Comparison of ENCODE assay signal across 1 cellular context in the genomic region with DNA sequence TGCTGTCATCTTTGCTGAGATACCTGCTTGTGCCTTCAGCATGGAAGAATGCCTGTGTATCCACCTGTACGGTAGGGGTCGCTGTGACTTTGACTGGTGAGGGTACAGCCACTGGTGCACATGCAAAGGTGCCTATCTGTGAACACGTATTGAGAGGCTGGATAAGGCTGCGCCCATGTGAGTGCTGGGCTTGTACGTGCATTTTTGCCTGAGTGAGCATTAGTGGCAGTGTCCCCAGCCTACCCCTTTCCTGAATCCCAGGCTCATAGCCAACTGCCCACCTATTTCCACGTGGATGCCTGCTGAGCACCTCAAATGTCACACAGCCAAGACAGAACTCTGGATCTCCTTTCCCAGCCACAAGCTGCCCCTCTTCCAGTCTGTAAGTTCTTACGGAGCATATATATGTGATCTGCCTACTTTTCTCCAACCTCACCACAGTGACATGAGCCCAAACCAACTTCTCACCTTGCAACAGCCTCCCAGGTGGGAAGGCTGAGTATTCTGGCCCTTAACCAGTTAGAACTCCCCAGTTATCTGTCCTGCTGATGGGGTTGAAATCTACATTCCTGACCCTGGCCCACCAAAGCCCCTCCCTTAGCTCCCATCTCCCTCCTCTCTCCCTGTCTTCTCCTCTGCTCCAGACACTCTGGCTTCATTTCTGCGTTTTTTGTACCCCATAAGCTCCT.
A peak's percentile ranks its signal among the peaks of the same experiment; 100 is the strongest.
TF ChIP-seq lines count a peak whose summit lies in the region.

No MANE protein-coding gene starts in this region.

TF ChIP-seq in HepG2, 621 proteins besides CTCF, POLR2A, EP300 and RAD21 (continued from another document and continues in another):
- TF ChIP-seq, protein P1, sequence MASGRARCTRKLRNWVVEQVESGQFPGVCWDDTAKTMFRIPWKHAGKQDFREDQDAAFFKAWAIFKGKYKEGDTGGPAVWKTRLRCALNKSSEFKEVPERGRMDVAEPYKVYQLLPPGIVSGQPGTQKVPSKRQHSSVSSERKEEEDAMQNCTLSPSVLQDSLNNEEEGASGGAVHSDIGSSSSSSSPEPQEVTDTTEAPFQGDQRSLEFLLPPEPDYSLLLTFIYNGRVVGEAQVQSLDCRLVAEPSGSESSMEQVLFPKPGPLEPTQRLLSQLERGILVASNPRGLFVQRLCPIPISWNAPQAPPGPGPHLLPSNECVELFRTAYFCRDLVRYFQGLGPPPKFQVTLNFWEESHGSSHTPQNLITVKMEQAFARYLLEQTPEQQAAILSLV (CRISPR knock-in tag; IDR thresholded peaks at IDR 0.05; ENCODE audit: borderline replicate concordance), result peak; percentile 65; the same call in 1 of the 2 replicates
- TF ChIP-seq, protein P2, sequence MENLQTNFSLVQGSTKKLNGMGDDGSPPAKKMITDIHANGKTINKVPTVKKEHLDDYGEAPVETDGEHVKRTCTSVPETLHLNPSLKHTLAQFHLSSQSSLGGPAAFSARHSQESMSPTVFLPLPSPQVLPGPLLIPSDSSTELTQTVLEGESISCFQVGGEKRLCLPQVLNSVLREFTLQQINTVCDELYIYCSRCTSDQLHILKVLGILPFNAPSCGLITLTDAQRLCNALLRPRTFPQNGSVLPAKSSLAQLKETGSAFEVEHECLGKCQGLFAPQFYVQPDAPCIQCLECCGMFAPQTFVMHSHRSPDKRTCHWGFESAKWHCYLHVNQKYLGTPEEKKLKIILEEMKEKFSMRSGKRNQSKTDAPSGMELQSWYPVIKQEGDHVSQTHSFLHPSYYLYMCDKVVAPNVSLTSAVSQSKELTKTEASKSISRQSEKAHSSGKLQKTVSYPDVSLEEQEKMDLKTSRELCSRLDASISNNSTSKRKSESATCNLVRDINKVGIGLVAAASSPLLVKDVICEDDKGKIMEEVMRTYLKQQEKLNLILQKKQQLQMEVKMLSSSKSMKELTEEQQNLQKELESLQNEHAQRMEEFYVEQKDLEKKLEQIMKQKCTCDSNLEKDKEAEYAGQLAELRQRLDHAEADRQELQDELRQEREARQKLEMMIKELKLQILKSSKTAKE (CRISPR knock-in tag; IDR thresholded peaks at IDR 0.05; ENCODE audit: borderline replicate concordance), result no peak
- TF ChIP-seq TOE1 (CRISPR knock-in tag; IDR thresholded peaks at IDR 0.05), result no peak
- 0 out of 2 replicates have a peak, but pooled peaks have one; percentile 50 for TF ChIP-seq ESRRA (CRISPR knock-in tag; IDR thresholded peaks at IDR 0.05; ENCODE audit: low read depth)
- no peak for TF ChIP-seq ATF7 (IDR thresholded peaks at IDR 0.05)
- no peak for TF ChIP-seq ATF7 (CRISPR knock-in tag; IDR thresholded peaks at IDR 0.05)
- TF ChIP-seq HMG20B (CRISPR knock-in tag; conservative IDR thresholded peaks at IDR 0.05), result peak; percentile 18; the same call in 1 of the 2 replicates
- TF ChIP-seq, protein P3, sequence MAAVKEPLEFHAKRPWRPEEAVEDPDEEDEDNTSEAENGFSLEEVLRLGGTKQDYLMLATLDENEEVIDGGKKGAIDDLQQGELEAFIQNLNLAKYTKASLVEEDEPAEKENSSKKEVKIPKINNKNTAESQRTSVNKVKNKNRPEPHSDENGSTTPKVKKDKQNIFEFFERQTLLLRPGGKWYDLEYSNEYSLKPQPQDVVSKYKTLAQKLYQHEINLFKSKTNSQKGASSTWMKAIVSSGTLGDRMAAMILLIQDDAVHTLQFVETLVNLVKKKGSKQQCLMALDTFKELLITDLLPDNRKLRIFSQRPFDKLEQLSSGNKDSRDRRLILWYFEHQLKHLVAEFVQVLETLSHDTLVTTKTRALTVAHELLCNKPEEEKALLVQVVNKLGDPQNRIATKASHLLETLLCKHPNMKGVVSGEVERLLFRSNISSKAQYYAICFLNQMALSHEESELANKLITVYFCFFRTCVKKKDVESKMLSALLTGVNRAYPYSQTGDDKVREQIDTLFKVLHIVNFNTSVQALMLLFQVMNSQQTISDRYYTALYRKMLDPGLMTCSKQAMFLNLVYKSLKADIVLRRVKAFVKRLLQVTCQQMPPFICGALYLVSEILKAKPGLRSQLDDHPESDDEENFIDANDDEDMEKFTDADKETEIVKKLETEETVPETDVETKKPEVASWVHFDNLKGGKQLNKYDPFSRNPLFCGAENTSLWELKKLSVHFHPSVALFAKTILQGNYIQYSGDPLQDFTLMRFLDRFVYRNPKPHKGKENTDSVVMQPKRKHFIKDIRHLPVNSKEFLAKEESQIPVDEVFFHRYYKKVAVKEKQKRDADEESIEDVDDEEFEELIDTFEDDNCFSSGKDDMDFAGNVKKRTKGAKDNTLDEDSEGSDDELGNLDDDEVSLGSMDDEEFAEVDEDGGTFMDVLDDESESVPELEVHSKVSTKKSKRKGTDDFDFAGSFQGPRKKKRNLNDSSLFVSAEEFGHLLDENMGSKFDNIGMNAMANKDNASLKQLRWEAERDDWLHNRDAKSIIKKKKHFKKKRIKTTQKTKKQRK (IDR thresholded peaks at IDR 0.05; ENCODE audit: low read length), result no peak
- no peak for TF ChIP-seq NFIC (IDR thresholded peaks at IDR 0.05; ENCODE audit: low read length)
- TF ChIP-seq HNRNPLL (IDR thresholded peaks at IDR 0.05; ENCODE audit: low read depth, low read length, poor library complexity, severe bottlenecking), result no peak
- TF ChIP-seq, protein P4, sequence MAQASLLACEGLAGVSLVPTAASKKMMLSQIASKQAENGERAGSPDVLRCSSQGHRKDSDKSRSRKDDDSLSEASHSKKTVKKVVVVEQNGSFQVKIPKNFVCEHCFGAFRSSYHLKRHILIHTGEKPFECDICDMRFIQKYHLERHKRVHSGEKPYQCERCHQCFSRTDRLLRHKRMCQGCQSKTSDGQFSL (CRISPR knock-in tag; IDR thresholded peaks at IDR 0.05), result no peak
- no peak for TF ChIP-seq SP2 (CRISPR knock-in tag; IDR thresholded peaks at IDR 0.05)
- no peak for TF ChIP-seq PRPF4 (IDR thresholded peaks at IDR 0.05; ENCODE audit: low read depth, low read length, poor library complexity, severe bottlenecking)
- TF ChIP-seq KAT7 (CRISPR knock-in tag; IDR thresholded peaks at IDR 0.05; ENCODE audit: borderline replicate concordance), result peak; percentile 91
- TF ChIP-seq SMAD9 (CRISPR knock-in tag; IDR thresholded peaks at IDR 0.05), result no peak
- TF ChIP-seq SNRNP70 (IDR thresholded peaks at IDR 0.05; ENCODE audit: low read depth, low read length), result no peak
- no peak for TF ChIP-seq HCFC1 (IDR thresholded peaks at IDR 0.05; ENCODE audit: low read depth, low read length)
- TF ChIP-seq ZNF777 (CRISPR knock-in tag; IDR thresholded peaks at IDR 0.05), result no peak
- TF ChIP-seq RNF2 (conservative IDR thresholded peaks at IDR 0.05; ENCODE audit: low read depth), result no peak; the same call in 1 of the 2 replicates
- no peak for TF ChIP-seq HOXD1 (CRISPR knock-in tag; IDR thresholded peaks at IDR 0.05)
- TF ChIP-seq GZF1 (CRISPR knock-in tag; IDR thresholded peaks at IDR 0.05), result peak; percentile 24; the same call in 1 of the 2 replicates
- TF ChIP-seq, protein P5, sequence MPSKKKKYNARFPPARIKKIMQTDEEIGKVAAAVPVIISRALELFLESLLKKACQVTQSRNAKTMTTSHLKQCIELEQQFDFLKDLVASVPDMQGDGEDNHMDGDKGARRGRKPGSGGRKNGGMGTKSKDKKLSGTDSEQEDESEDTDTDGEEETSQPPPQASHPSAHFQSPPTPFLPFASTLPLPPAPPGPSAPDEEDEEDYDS (CRISPR knock-in tag; IDR thresholded peaks at IDR 0.05), result peak; percentile 86
- TF ChIP-seq PLRG1 (conservative IDR thresholded peaks at IDR 0.05), result no peak
- 0 out of 2 replicates have a peak, but pooled peaks have one; percentile 59 for TF ChIP-seq ZNF317 (CRISPR knock-in tag; IDR thresholded peaks at IDR 0.05)
- no peak for TF ChIP-seq TEAD2 (CRISPR knock-in tag; IDR thresholded peaks at IDR 0.05)
- no peak for TF ChIP-seq MEIS2 (CRISPR knock-in tag; IDR thresholded peaks at IDR 0.05)
- TF ChIP-seq HES4 (CRISPR knock-in tag; IDR thresholded peaks at IDR 0.05; ENCODE audit: borderline replicate concordance), result no peak
- TF ChIP-seq BRD4 (CRISPR knock-in tag; IDR thresholded peaks at IDR 0.05), result peak; percentile 72; the same call in 1 of the 2 replicates
- no peak for TF ChIP-seq MAFK (conservative IDR thresholded peaks at IDR 0.05 in 1 of 2, IDR thresholded peaks at IDR 0.05 in 1 of 2; ENCODE audit: low read length in 2 of 2)
- no peak for TF ChIP-seq PAWR (CRISPR knock-in tag; IDR thresholded peaks at IDR 0.05; ENCODE audit: borderline replicate concordance)
- peak; percentile 57; the same call in 1 of the 2 replicates for TF ChIP-seq TBX2 (CRISPR knock-in tag; IDR thresholded peaks at IDR 0.05; ENCODE audit: borderline replicate concordance)
- TF ChIP-seq RELA (CRISPR knock-in tag; IDR thresholded peaks at IDR 0.05), result no peak
- TF ChIP-seq, protein P6, sequence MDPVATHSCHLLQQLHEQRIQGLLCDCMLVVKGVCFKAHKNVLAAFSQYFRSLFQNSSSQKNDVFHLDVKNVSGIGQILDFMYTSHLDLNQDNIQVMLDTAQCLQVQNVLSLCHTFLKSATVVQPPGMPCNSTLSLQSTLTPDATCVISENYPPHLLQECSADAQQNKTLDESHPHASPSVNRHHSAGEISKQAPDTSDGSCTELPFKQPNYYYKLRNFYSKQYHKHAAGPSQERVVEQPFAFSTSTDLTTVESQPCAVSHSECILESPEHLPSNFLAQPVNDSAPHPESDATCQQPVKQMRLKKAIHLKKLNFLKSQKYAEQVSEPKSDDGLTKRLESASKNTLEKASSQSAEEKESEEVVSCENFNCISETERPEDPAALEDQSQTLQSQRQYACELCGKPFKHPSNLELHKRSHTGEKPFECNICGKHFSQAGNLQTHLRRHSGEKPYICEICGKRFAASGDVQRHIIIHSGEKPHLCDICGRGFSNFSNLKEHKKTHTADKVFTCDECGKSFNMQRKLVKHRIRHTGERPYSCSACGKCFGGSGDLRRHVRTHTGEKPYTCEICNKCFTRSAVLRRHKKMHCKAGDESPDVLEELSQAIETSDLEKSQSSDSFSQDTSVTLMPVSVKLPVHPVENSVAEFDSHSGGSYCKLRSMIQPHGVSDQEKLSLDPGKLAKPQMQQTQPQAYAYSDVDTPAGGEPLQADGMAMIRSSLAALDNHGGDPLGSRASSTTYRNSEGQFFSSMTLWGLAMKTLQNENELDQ (CRISPR knock-in tag; IDR thresholded peaks at IDR 0.05; ENCODE audit: borderline replicate concordance), result peak; percentile 60; the same call in 1 of the 2 replicates
- TF ChIP-seq, protein P7, sequence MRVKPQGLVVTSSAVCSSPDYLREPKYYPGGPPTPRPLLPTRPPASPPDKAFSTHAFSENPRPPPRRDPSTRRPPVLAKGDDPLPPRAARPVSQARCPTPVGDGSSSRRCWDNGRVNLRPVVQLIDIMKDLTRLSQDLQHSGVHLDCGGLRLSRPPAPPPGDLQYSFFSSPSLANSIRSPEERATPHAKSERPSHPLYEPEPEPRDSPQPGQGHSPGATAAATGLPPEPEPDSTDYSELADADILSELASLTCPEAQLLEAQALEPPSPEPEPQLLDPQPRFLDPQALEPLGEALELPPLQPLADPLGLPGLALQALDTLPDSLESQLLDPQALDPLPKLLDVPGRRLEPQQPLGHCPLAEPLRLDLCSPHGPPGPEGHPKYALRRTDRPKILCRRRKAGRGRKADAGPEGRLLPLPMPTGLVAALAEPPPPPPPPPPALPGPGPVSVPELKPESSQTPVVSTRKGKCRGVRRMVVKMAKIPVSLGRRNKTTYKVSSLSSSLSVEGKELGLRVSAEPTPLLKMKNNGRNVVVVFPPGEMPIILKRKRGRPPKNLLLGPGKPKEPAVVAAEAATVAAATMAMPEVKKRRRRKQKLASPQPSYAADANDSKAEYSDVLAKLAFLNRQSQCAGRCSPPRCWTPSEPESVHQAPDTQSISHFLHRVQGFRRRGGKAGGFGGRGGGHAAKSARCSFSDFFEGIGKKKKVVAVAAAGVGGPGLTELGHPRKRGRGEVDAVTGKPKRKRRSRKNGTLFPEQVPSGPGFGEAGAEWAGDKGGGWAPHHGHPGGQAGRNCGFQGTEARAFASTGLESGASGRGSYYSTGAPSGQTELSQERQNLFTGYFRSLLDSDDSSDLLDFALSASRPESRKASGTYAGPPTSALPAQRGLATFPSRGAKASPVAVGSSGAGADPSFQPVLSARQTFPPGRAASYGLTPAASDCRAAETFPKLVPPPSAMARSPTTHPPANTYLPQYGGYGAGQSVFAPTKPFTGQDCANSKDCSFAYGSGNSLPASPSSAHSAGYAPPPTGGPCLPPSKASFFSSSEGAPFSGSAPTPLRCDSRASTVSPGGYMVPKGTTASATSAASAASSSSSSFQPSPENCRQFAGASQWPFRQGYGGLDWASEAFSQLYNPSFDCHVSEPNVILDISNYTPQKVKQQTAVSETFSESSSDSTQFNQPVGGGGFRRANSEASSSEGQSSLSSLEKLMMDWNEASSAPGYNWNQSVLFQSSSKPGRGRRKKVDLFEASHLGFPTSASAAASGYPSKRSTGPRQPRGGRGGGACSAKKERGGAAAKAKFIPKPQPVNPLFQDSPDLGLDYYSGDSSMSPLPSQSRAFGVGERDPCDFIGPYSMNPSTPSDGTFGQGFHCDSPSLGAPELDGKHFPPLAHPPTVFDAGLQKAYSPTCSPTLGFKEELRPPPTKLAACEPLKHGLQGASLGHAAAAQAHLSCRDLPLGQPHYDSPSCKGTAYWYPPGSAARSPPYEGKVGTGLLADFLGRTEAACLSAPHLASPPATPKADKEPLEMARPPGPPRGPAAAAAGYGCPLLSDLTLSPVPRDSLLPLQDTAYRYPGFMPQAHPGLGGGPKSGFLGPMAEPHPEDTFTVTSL (CRISPR knock-in tag; IDR thresholded peaks at IDR 0.05; ENCODE audit: borderline replicate concordance), result 0 out of 2 replicates have a peak, but pooled peaks have one; percentile 55
- TF ChIP-seq ZNF678 (CRISPR knock-in tag; IDR thresholded peaks at IDR 0.05), result 0 out of 2 replicates have a peak, but pooled peaks have one; percentile 29
- TF ChIP-seq ZNF7 (CRISPR knock-in tag; IDR thresholded peaks at IDR 0.05), result no peak; the same call in 1 of the 2 replicates
- TF ChIP-seq GATAD1 (CRISPR knock-in tag; IDR thresholded peaks at IDR 0.05), result peak; percentile 84
- TF ChIP-seq, protein P8, sequence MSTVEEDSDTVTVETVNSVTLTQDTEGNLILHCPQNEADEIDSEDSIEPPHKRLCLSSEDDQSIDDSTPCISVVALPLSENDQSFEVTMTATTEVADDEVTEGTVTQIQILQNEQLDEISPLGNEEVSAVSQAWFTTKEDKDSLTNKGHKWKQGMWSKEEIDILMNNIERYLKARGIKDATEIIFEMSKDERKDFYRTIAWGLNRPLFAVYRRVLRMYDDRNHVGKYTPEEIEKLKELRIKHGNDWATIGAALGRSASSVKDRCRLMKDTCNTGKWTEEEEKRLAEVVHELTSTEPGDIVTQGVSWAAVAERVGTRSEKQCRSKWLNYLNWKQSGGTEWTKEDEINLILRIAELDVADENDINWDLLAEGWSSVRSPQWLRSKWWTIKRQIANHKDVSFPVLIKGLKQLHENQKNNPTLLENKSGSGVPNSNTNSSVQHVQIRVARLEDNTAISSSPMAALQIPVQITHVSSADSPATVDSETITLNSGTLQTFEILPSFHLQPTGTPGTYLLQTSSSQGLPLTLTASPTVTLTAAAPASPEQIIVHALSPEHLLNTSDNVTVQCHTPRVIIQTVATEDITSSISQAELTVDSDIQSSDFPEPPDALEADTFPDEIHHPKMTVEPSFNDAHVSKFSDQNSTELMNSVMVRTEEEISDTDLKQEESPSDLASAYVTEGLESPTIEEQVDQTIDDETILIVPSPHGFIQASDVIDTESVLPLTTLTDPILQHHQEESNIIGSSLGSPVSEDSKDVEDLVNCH (CRISPR knock-in tag; IDR thresholded peaks at IDR 0.05), result no peak
- TF ChIP-seq, protein P9, sequence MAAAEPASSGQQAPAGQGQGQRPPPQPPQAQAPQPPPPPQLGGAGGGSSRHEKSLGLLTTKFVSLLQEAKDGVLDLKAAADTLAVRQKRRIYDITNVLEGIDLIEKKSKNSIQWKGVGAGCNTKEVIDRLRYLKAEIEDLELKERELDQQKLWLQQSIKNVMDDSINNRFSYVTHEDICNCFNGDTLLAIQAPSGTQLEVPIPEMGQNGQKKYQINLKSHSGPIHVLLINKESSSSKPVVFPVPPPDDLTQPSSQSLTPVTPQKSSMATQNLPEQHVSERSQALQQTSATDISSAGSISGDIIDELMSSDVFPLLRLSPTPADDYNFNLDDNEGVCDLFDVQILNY (CRISPR knock-in tag; conservative IDR thresholded peaks at IDR 0.05), result no peak
- TF ChIP-seq SMARCC2 (IDR thresholded peaks at IDR 0.05), result no peak
